25 cellular contexts compared by ENCODE assay signal in the genomic region with DNA sequence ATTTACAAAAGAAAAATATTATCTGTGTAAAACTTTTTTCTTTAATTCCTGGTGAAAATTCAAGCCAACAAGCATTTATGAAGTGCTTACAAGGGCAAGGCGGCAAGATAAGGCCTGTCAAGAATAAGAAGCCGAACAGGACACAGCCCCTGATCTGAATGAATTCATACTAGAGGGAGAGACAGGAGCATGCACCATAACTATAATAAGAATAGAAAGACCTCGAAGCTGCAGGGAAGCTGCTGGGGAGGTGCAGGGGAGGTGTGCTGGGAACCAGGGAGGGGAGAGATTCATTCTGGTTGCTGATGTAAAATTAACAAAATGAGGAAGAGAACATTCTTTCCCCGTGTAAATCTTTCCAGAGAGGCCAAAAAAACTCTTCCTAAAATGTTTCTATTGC.
"Had no signal": no experiment of that assay in that cellular context is flagged by ENCODE, and none has a peak within 500 bp of the region (broad histone marks: within the 10 kb centered on the region; RNA-seq: fewer than 3 reads in every experiment).

No MANE protein-coding gene starts in this region.

- DNase-seq: naive thymus-derived CD8-positive, alpha-beta T cell; nephron progenitor cell; pancreas; psoas muscle; right lobe of liver; sigmoid colon; small intestine; stimulated activated CD4-positive, alpha-beta T cell treated with anti-CD3 and anti-CD28 coated beads, Interleukin-15, amount 100 ng/mL, for 24 hours; stimulated activated CD4-positive, alpha-beta T cell treated with anti-CD3 and anti-CD28 coated beads, Interleukin-2, amount 100 ng/mL, for 24 hours; stimulated activated CD4-positive, alpha-beta T cell treated with anti-CD3 and anti-CD28 coated beads, Interleukin-2, amount 100 ng/mL, for 48 hours; stimulated activated CD4-positive, alpha-beta T cell treated with anti-CD3 and anti-CD28 coated beads, Interleukin-4, amount 100 ng/mL, for 24 hours; stimulated activated naive B cell treated with anti-CD40 and anti-IgM and Interleukin-4, amounts not matched to agents 10 μg/mL and 1 μg/mL and 100 μg/mL, for 72 hours; stimulated activated naive CD4-positive, alpha-beta T cell treated with Interleukin-2 at 50 U/mL for 16 hours; stomach; thyroid gland; trophoblast cell; upper lobe of left lung had no signal

- H3K4me1 ChIP-seq: pancreas, right lobe of liver, sigmoid colon, thyroid gland, tibial nerve, upper lobe of left lung, vagina had no signal

- ATAC-seq: naive thymus-derived CD8-positive, alpha-beta T cell; natural killer cell treated with Interleukin-12 subunit alpha and Interleukin-12 subunit beta and Interleukin-15 and Interleukin-18, amount 100 ng/mL, for 72 hours; pancreas; psoas muscle; right cardiac atrium; right lobe of liver; stimulated activated effector memory CD8-positive, alpha-beta T cell treated with anti-CD3 and anti-CD28 coated beads, Interleukin-12 subunit alpha, Interleukin-12 subunit beta, amount 100 ng/mL, for 72 hours; stimulated activated naive B cell treated with anti-CD40 and anti-IgM and Interleukin-4, amounts not matched to agents 10 μg/mL and 1 μg/mL and 100 μg/mL, for 72 hours had no signal

- H3K36me3 ChIP-seq: neutrophil, pancreas, right lobe of liver, sigmoid colon, stomach, thoracic aorta, thyroid gland, tibial nerve, upper lobe of left lung, vagina had no signal

- H3K27ac ChIP-seq: neutrophil, pancreas, psoas muscle, right lobe of liver, sigmoid colon, stomach, thoracic aorta, thyroid gland, tibial nerve, upper lobe of left lung, vagina had no signal

- H3K27me3 ChIP-seq: neutrophil, pancreas, right lobe of liver, sigmoid colon, stomach, thyroid gland, tibial nerve, upper lobe of left lung, vagina had no signal

- H3K4me3 ChIP-seq: pancreas, psoas muscle, right lobe of liver, sigmoid colon, stomach, thoracic aorta, thyroid gland, tibial nerve, upper lobe of left lung, vagina had no signal

- H3K9me3 ChIP-seq: neutrophil, pancreas, right lobe of liver, thyroid gland, vagina had no signal

- FAIRE-seq: pancreas, small intestine, urothelium cell line had no signal
